In the genomic region with DNA sequence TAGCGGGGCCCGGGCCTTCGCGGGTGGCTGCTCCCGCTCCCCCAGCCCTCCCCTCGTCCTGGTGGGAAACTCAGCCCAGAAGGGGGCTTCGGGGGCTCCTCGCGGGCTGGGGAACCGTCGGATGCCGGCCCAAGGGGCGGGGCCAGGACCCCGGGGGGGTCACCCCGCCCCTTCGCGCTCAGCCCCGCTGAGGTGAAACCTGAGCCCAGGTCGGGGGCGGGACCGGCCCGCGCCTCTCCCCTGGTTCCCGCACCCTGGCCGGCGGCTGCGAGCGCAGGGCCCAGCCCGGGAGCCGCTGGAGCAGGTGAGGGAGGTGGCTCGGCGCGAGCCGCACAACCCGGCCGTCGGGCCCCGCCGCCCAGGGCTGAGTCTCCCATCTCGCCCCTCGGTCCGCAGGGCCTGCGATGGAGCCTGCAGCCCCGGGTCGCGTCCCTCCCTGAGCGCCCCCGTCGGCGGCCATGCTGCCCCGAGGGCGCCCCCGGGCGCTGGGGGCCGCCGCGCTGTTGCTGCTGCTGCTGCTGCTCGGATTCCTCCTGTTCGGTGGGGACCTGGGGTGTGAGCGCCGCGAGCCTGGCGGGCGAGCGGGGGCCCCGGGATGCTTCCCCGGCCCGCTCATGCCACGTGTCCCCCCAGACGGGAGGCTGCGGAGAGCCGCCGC, we compare ENCODE assay signal across 8 cellular contexts. TPM values are rescaled to one million over a fixed set of nuclear protein-coding genes. Genes with fewer than 3 reads are reported as not detected.
A peak's percentile ranks its signal among the peaks of the same experiment; 100 is the strongest.
DNase-seq lines count a peak whose midpoint lies in the region; ATAC-seq, FAIRE-seq and TF ChIP-seq lines count a peak whose summit lies in the region.

A gene (plus strand): TSS at position 232 of the 658 bp plus-strand sequence. CDS start 227 bp downstream, at position 459.

- TF ChIP-seq CTCF in astrocyte (IDR thresholded peaks at IDR 0.05; ENCODE audit: insufficient read depth, low read depth, low read length) (no peak), lung (IDR thresholded peaks at IDR 0.05; ENCODE audit: control extremely low read depth, extremely low read depth) (no peak)

- H3K27ac ChIP-seq in astrocyte (ENCODE audit: low read depth, low read length), result no peak within 1 kb of the TSS
- H3K27ac ChIP-seq in lung (ENCODE audit: low read depth in 1 of 2, low read length in 1 of 2), result peak within 1 kb of the TSS in 1 of 2 donors; percentile 85
- no peak within 1 kb of the TSS for H3K27ac ChIP-seq in aorta (ENCODE audit: low read depth in 1 of 2, low read length in 2 of 2)

- no peak within 1 kb of the TSS for H3K9ac ChIP-seq in astrocyte (ENCODE audit: low read length)

- H3K4me3 ChIP-seq in astrocyte (ENCODE audit: insufficient read depth, low read depth, low read length), result no peak within 1 kb of the TSS
- no peak within 1 kb of the TSS for H3K4me3 ChIP-seq in lung
- H3K4me3 ChIP-seq in aorta (ENCODE audit: low read length in 2 of 2), result peak within 1 kb of the TSS; percentile 4 to 7

- DNase-seq in DMS79 (lab: John Stamatoyannopoulos, UW) (peak; percentile 45), NCI-H2107 (lab: John Stamatoyannopoulos, UW) (peak; percentile 36), astrocyte (ENCODE audit: low read depth) (no peak), lung (ENCODE audit: low spot score) (peak; percentile 66), aorta (peak in 1 of 2 donors; percentile 63), SIG-M5 treated with dmso at 0.1 percent for 504 hours (lab: John Stamatoyannopoulos, UW; ENCODE audit: unreplicated experiment) (no peak), NCI-H1694 treated with DMSO at 0.1 percent for 48 hours (lab: John Stamatoyannopoulos, UW) (no peak)

- no peak for FAIRE-seq in astrocyte (lab: Jason Lieb, UNC)

- H3K27ac Mint-ChIP-seq in astrocyte (ENCODE audit: unreplicated experiment), result peak within 1 kb of the TSS; percentile 48

- H2AFZ ChIP-seq in astrocyte (ENCODE audit: low read depth, low read length), result no peak within 1 kb of the TSS

- H3K4me3 Mint-ChIP-seq in astrocyte (ENCODE audit: unreplicated experiment), result no peak within 1 kb of the TSS

- H3K27me3 Mint-ChIP-seq in astrocyte (ENCODE audit: low read depth, unreplicated experiment), result peaks cover 31% of the 10 kb centered on the region

- 2% methylated on average over 43 to 73 of the region's 73 CpGs for WGBS in lung, 2 donors
- WGBS in aorta, 2 donors, result 1% methylated on average over 52 to 73 of the region's 73 CpGs

- peaks cover 1% of the 10 kb centered on the region for H3K79me2 ChIP-seq in astrocyte (ENCODE audit: insufficient read depth, low read length)

- H3K27me3 ChIP-seq in astrocyte (ENCODE audit: insufficient read depth, low read length) (peaks cover 30% of the 10 kb centered on the region), lung (ENCODE audit: control insufficient read depth, insufficient read depth) (no peaks in the 10 kb centered on the region), aorta (ENCODE audit: control insufficient read depth in 1 of 2, insufficient read depth in 2 of 2, low read length in 1 of 2) (no peaks in the 10 kb centered on the region)

- intact Hi-C loops in aorta (cut with DNase I), result no loop called here

- H3K36me3 ChIP-seq in astrocyte (ENCODE audit: insufficient read depth, low read length), result no peaks in the 10 kb centered on the region
- H3K36me3 ChIP-seq in lung (ENCODE audit: control insufficient read depth in 2 of 2, insufficient read depth in 2 of 2, low read length in 2 of 2), result no peaks in the 10 kb centered on the region
- H3K36me3 ChIP-seq in aorta (ENCODE audit: control insufficient read depth in 1 of 2, insufficient read depth in 2 of 2, low read length in 1 of 2), result no peaks in the 10 kb centered on the region

- H3K4me1 ChIP-seq in astrocyte (ENCODE audit: insufficient read depth, low read length) (no peaks in the 10 kb centered on the region), lung (ENCODE audit: control insufficient read depth in 2 of 2, insufficient read depth in 2 of 2, low read length in 2 of 2) (no peaks in the 10 kb centered on the region), aorta (ENCODE audit: control insufficient read depth in 1 of 2, insufficient read depth in 2 of 2, low read length in 2 of 2) (no peaks in the 10 kb centered on the region)

- peak within 1 kb of the TSS; percentile 26 for H3K4me2 ChIP-seq in astrocyte (ENCODE audit: low read length)

- ATAC-seq in lung (ENCODE audit: insufficient read depth, low FRiP score) (peak; percentile 47), aorta (ENCODE audit: low FRiP score) (no peak), GM18519 (IDR thresholded peaks at IDR 0.05; ENCODE audit: low FRiP score, unreplicated experiment) (no peak)

- H3K9me3 ChIP-seq in astrocyte (ENCODE audit: insufficient read depth, low read depth, low read length), result no peaks in the 10 kb centered on the region
- H3K9me3 ChIP-seq in lung (ENCODE audit: control insufficient read depth in 2 of 2, insufficient read depth in 1 of 2, low read length in 1 of 2), result no peaks in the 10 kb centered on the region
- no peaks in the 10 kb centered on the region for H3K9me3 ChIP-seq in aorta (ENCODE audit: control insufficient read depth, low read length)

- H3K36me3 Mint-ChIP-seq in astrocyte (ENCODE audit: low read depth, unreplicated experiment), result no peaks in the 10 kb centered on the region

- H3K9me3 Mint-ChIP-seq in astrocyte (ENCODE audit: unreplicated experiment), result peaks cover 3% of the 10 kb centered on the region

- no peaks in the 10 kb centered on the region for H3K4me1 Mint-ChIP-seq in astrocyte (ENCODE audit: low read depth, unreplicated experiment)

- H4K20me1 ChIP-seq in astrocyte (ENCODE audit: insufficient read depth, low read length), result no peaks in the 10 kb centered on the region

RNA-seq across cellular contexts. Expression of the gene that starts here (rescaled TPM):
- total RNA-seq in astrocyte (0.36 and 1.1 TPM in 2 replicates), lung (10 to 100 TPM in 1 of 2 donors, 1 to 10 TPM in 1; 2.4 to 16.3 TPM), aorta (under 1 TPM in 1 of 2 donors, not detected in 1; 0.45 TPM)
- polyA plus RNA-seq in lung (10 to 100 TPM; 12.8 to 18.4 TPM), aorta (not detected)

Comparison
In these comparisons a context has a peak if more than half of its experiments do, and no peak if none do; other contexts are left out.
1. RNA of the gene that starts here (polyA plus RNA-seq): 12.8 to 18.4 TPM in lung; not detected in aorta; every median in the first group is over 10 times any median in the second.
2. DNase-seq: peak in DMS79 (single experiment), NCI-H2107 (single experiment) and lung (single experiment); none in astrocyte (single experiment), SIG-M5 treated with dmso at 0.1 percent for 504 hours (single experiment) and NCI-H1694 treated with DMSO at 0.1 percent for 48 hours (single experiment).
3. H3K4me3 ChIP-seq: peak in aorta (2 of 2); none in astrocyte (single experiment) and lung (single experiment).